8 cellular contexts compared by ENCODE assay signal in genomic region chr5:136028782-136029742, GRCh38. TPM values are rescaled to one million over a fixed set of nuclear protein-coding genes. Genes with fewer than 3 reads are reported as not detected.
DNase-seq lines count a peak whose midpoint lies in the region; ATAC-seq and TF ChIP-seq lines count a peak whose summit lies in the region.

Gene TGFBI (plus strand): TSS chr5:136028988. CDS start chr5:136029056, 68 bp downstream.

- no peaks in the 10 kb centered on the region for H3K4me1 Mint-ChIP-seq in activated naive CD8-positive, alpha-beta T cell treated with anti-CD3 and anti-CD28 coated beads for 36 hours

- no peaks in the 10 kb centered on the region for H3K9me3 ChIP-seq in cardiac muscle cell (ENCODE audit: low read depth)
- no peaks in the 10 kb centered on the region for H3K9me3 ChIP-seq in ovary

- H3K4me1 ChIP-seq in cardiac muscle cell (ENCODE audit: low read depth) (no peaks in the 10 kb centered on the region), ovary (ENCODE audit: insufficient read depth) (peaks cover 4% of the 10 kb centered on the region)

- H3K4me3 ChIP-seq in cardiac muscle cell, result peak within 1 kb of the TSS; percentile 24
- H3K4me3 ChIP-seq in ovary, result peak within 1 kb of the TSS; percentile 32

- H3K27me3 Mint-ChIP-seq in activated naive CD8-positive, alpha-beta T cell treated with anti-CD3 and anti-CD28 coated beads for 36 hours, result peaks cover 26% of the 10 kb centered on the region

- no peak within 1 kb of the TSS for H3K27ac Mint-ChIP-seq in activated naive CD8-positive, alpha-beta T cell treated with anti-CD3 and anti-CD28 coated beads for 36 hours

- H3K9me3 Mint-ChIP-seq in activated naive CD8-positive, alpha-beta T cell treated with anti-CD3 and anti-CD28 coated beads for 36 hours, result no peaks in the 10 kb centered on the region

- H3K36me3 Mint-ChIP-seq in activated naive CD8-positive, alpha-beta T cell treated with anti-CD3 and anti-CD28 coated beads for 36 hours, result no peaks in the 10 kb centered on the region

- H3K27me3 ChIP-seq in cardiac muscle cell, result peaks cover 61% of the 10 kb centered on the region
- no peaks in the 10 kb centered on the region for H3K27me3 ChIP-seq in ovary

- H3K4me3 Mint-ChIP-seq in activated naive CD8-positive, alpha-beta T cell treated with anti-CD3 and anti-CD28 coated beads for 36 hours, result no peak within 1 kb of the TSS

- H3K36me3 ChIP-seq in cardiac muscle cell, result no peaks in the 10 kb centered on the region
- no peaks in the 10 kb centered on the region for H3K36me3 ChIP-seq in ovary

- TF ChIP-seq POLR2A in ovary (IDR thresholded peaks at IDR 0.05), result no peak

- ATAC-seq in HG03175 (IDR thresholded peaks at IDR 0.05; ENCODE audit: unreplicated experiment), result peak; percentile 51
- ATAC-seq in GM18520 (IDR thresholded peaks at IDR 0.05; ENCODE audit: unreplicated experiment), result no peak

- TF ChIP-seq CTCF in cardiac muscle cell (IDR thresholded peaks at IDR 0.05; ENCODE audit: low read depth, low read length) (peak; percentile 14), ovary (IDR thresholded peaks at IDR 0.05) (no peak)

- DNase-seq in D341Med (ENCODE audit: low spot score), result peak; percentile 52
- DNase-seq in activated naive CD8-positive, alpha-beta T cell treated with anti-CD3 and anti-CD28 coated beads for 36 hours, result peak; percentile 14
- DNase-seq in cardiac muscle cell (ENCODE audit: low read depth in 1 of 2, low spot score in 1 of 2), result peak; percentile 76 to 80
- peak; percentile 27 to 69 (median 64) for DNase-seq in ovary
- DNase-seq in KG1 (lab: John Stamatoyannopoulos, UW), result no peak
- no peak for DNase-seq in activated CD8-positive, alpha-beta memory T cell treated with anti-CD3 and anti-CD28 coated beads, Interleukin-2, amount 50 U/mL, for 48 hours

- no peak for TF ChIP-seq EP300 in ovary (IDR thresholded peaks at IDR 0.05)

- H3K27ac ChIP-seq in cardiac muscle cell (no peak within 1 kb of the TSS), ovary (no peak within 1 kb of the TSS)

- 6 to 7% (median 7%) methylated on average over 52 to 68 of the region's 68 CpGs for WGBS in ovary, 3 donors

- intact Hi-C loops in ovary (cut with DNase I), result no loop called here

RNA-seq across cellular contexts. Expression of gene TGFBI, which starts in this region (rescaled TPM):
- total RNA-seq in activated naive CD8-positive, alpha-beta T cell treated with anti-CD3 and anti-CD28 coated beads for 36 hours, result not detected
- total RNA-seq in cardiac muscle cell (2.9 and 9.0 TPM in 2 replicates), ovary (10 to 100 TPM; 14.5 to 46.6 (median 25.3) TPM)
- polyA plus RNA-seq in cardiac muscle cell (1.6 and 10.2 TPM in 2 replicates), ovary (100 to 1,000 TPM in 1 of 2 donors, 10 to 100 TPM in 1; 22.2 to 138 TPM)

Comparison
In these comparisons a context has a peak if more than half of its experiments do, and no peak if none do; other contexts are left out.
1. Peak in DNase-seq in activated naive CD8-positive, alpha-beta T cell treated with anti-CD3 and anti-CD28 coated beads for 36 hours; RNA of the gene not detected or under 1 TPM.
2. DNase-seq: peak in D341Med (single experiment), cardiac muscle cell (2 of 2) and ovary (5 of 5); none in KG1 (single experiment) and activated CD8-positive, alpha-beta memory T cell treated with anti-CD3 and anti-CD28 coated beads, Interleukin-2, amount 50 U/mL, for 48 hours (single experiment).